Comparison of ENCODE assay signal across 16 cellular contexts in the genomic region with DNA sequence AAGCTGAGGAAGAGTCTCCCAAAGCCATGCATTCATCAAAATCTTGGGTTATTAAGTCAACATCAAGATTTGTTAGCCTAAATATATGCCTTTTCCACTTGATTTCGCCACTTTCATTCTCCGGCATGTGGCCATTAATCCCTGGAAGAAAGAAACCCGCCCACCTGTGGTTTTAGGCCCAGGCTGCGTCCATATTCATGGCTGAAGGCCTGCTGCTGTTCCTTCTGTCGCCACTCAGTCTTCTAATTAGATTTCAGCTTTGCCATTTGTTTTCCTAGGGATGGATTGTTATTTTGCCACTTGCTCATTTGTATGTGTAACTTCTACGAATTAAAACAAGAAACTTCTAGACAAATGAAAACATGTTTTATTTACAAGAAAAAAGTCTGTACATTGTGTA.
"Had no signal": no experiment of that assay in that cellular context is flagged by ENCODE, and none has a peak within 500 bp of the region (broad histone marks: within the 10 kb centered on the region; RNA-seq: fewer than 3 reads in every experiment).

No MANE protein-coding gene starts in this region.

- H3K27me3 ChIP-seq: ascending aorta, cardiac muscle cell, transverse colon had no signal

- H3K4me3 Mint-ChIP-seq: activated CD4-positive, alpha-beta memory T cell treated with anti-CD3 and anti-CD28 coated beads, Interleukin-2, amount 10 ng/mL, durations not matched to agents 7 days and 5 days; dendritic cell treated with granulocyte-macrophage colony-stimulating factor and Interleukin-4, amounts not matched to agents 40 ng/mL and 50 ng/mL, for 4 days; effector memory CD8-positive, alpha-beta T cell; naive thymus-derived CD4-positive, alpha-beta T cell; stimulated activated memory B cell treated with anti-CD40 and anti-IgM and Interleukin-4, amounts not matched to agents 10 μg/mL and 1 μg/mL and 100 μg/mL, for 72 hours; T-cell had no signal

- H3K9me3 ChIP-seq: ascending aorta, transverse colon had no signal

- H3K4me1 ChIP-seq: transverse colon had no signal

- ATAC-seq: effector memory CD8-positive, alpha-beta T cell; left colon; naive thymus-derived CD4-positive, alpha-beta T cell; right cardiac atrium; stimulated activated memory B cell treated with anti-CD40 and anti-IgM and Interleukin-4, amounts not matched to agents 10 μg/mL and 1 μg/mL and 100 μg/mL, for 72 hours; T-cell had no signal

- H3K27ac ChIP-seq: cardiac muscle cell, transverse colon had no signal

- H3K36me3 ChIP-seq: cardiac muscle cell, transverse colon had no signal

- H3K36me3 Mint-ChIP-seq: naive thymus-derived CD4-positive, alpha-beta T cell; stimulated activated memory B cell treated with anti-CD40 and anti-IgM and Interleukin-4, amounts not matched to agents 10 μg/mL and 1 μg/mL and 100 μg/mL, for 72 hours; T-cell had no signal

- H3K27me3 Mint-ChIP-seq: activated CD4-positive, alpha-beta memory T cell treated with anti-CD3 and anti-CD28 coated beads, Interleukin-2, amount 10 ng/mL, durations not matched to agents 7 days and 5 days; dendritic cell treated with granulocyte-macrophage colony-stimulating factor and Interleukin-4, amounts not matched to agents 40 ng/mL and 50 ng/mL, for 4 days; effector memory CD8-positive, alpha-beta T cell; stimulated activated memory B cell treated with anti-CD40 and anti-IgM and Interleukin-4, amounts not matched to agents 10 μg/mL and 1 μg/mL and 100 μg/mL, for 72 hours had no signal

- H3K4me3 ChIP-seq: ascending aorta, cardiac muscle cell, transverse colon had no signal

- H3K4me1 Mint-ChIP-seq: activated CD4-positive, alpha-beta memory T cell treated with anti-CD3 and anti-CD28 coated beads, Interleukin-2, amount 10 ng/mL, durations not matched to agents 7 days and 5 days; naive thymus-derived CD4-positive, alpha-beta T cell; stimulated activated memory B cell treated with anti-CD40 and anti-IgM and Interleukin-4, amounts not matched to agents 10 μg/mL and 1 μg/mL and 100 μg/mL, for 72 hours; T-cell had no signal

- H3K27ac Mint-ChIP-seq: activated CD4-positive, alpha-beta memory T cell treated with anti-CD3 and anti-CD28 coated beads, Interleukin-2, amount 10 ng/mL, durations not matched to agents 7 days and 5 days; dendritic cell treated with granulocyte-macrophage colony-stimulating factor and Interleukin-4, amounts not matched to agents 40 ng/mL and 50 ng/mL, for 4 days; effector memory CD8-positive, alpha-beta T cell; naive thymus-derived CD4-positive, alpha-beta T cell; stimulated activated memory B cell treated with anti-CD40 and anti-IgM and Interleukin-4, amounts not matched to agents 10 μg/mL and 1 μg/mL and 100 μg/mL, for 72 hours; T-cell had no signal

- H3K9me3 Mint-ChIP-seq: activated CD4-positive, alpha-beta memory T cell treated with anti-CD3 and anti-CD28 coated beads, Interleukin-2, amount 10 ng/mL, durations not matched to agents 7 days and 5 days; naive thymus-derived CD4-positive, alpha-beta T cell had no signal

- DNase-seq: activated CD4-positive, alpha-beta memory T cell treated with anti-CD3 and anti-CD28 coated beads, Interleukin-2, amount 10 ng/mL, durations not matched to agents 7 days and 5 days; activated T-cell treated with anti-CD3 and anti-CD28 coated beads, Interleukin-2, amount 50 U/mL, for 48 hours; effector memory CD8-positive, alpha-beta T cell; hypothalamus; left colon; naive thymus-derived CD4-positive, alpha-beta T cell; nucleus accumbens; right cardiac atrium; substantia nigra; T-cell; T1000; transverse colon had no signal
